Comparison of ENCODE assay signal across 16 cellular contexts in genomic region chr19:30565680-30566079, GRCh38.
DNase-seq lines count a peak whose midpoint lies in the region; ATAC-seq and TF ChIP-seq lines count a peak whose summit lies in the region.
"Had no signal": no experiment of that assay in that cellular context is flagged by ENCODE, and none has a peak within 500 bp of the region (broad histone marks: within the 10 kb centered on the region; RNA-seq: fewer than 3 reads in every experiment).

No MANE protein-coding gene starts in this region.

- peaks cover 23% of the 10 kb centered on the region for H3K4me1 Mint-ChIP-seq in neural crest cell
- no peaks in the 10 kb centered on the region for H3K4me1 Mint-ChIP-seq in activated naive CD8-positive, alpha-beta T cell treated with anti-CD3 and anti-CD28 coated beads, Interleukin-2, amount 50 U/mL, for 24 hours
- H3K4me1 Mint-ChIP-seq: CD8-positive, alpha-beta memory T cell had no signal

- no peak for ATAC-seq in right cardiac atrium
- ATAC-seq in activated naive CD8-positive, alpha-beta T cell treated with anti-CD3 and anti-CD28 coated beads, Interleukin-2, amount 50 U/mL, for 24 hours: no peak
- ATAC-seq in GM19035 (IDR thresholded peaks at IDR 0.05; ENCODE audit: unreplicated experiment): no peak

- no peak overlapping the region for H3K27ac ChIP-seq in right cardiac atrium (ENCODE audit: low read length)
- H3K27ac ChIP-seq in cingulate gyrus (ENCODE audit: low read depth, low read length): peak overlapping the region; percentile 92
- H3K27ac ChIP-seq: BLaER1 treated with 17β-estradiol and CSF1 and Interleukin-3, amounts not matched to agents 10 nM and 100 nM; RWPE1 had no signal

- intact Hi-C loops in cardiac septum (cut with DNase I) (no loop called here), right cardiac atrium (cut with DNase I) (no loop called here)

- TF ChIP-seq CTCF in neural crest cell (conservative IDR thresholded peaks at IDR 0.05): no peak

- no peaks in the 10 kb centered on the region for H3K27me3 Mint-ChIP-seq in neural crest cell (ENCODE audit: low read depth)
- no peaks in the 10 kb centered on the region for H3K27me3 Mint-ChIP-seq in activated naive CD8-positive, alpha-beta T cell treated with anti-CD3 and anti-CD28 coated beads, Interleukin-2, amount 50 U/mL, for 24 hours

- WGBS in right cardiac atrium: 68% methylated on average over 6 of the region's 6 CpGs

- no peaks in the 10 kb centered on the region for H3K36me3 Mint-ChIP-seq in neural crest cell (ENCODE audit: low read depth)
- H3K36me3 Mint-ChIP-seq in activated naive CD8-positive, alpha-beta T cell treated with anti-CD3 and anti-CD28 coated beads, Interleukin-2, amount 50 U/mL, for 24 hours (ENCODE audit: low read depth): no peaks in the 10 kb centered on the region
- H3K36me3 Mint-ChIP-seq: CD8-positive, alpha-beta memory T cell had no signal

- H3K27ac Mint-ChIP-seq in neural crest cell (ENCODE audit: unreplicated experiment): peak overlapping the region; percentile 78
- no peak overlapping the region for H3K27ac Mint-ChIP-seq in activated naive CD8-positive, alpha-beta T cell treated with anti-CD3 and anti-CD28 coated beads, Interleukin-2, amount 50 U/mL, for 24 hours
- H3K27ac Mint-ChIP-seq: CD8-positive, alpha-beta memory T cell had no signal

- no peaks in the 10 kb centered on the region for H3K9me3 ChIP-seq in right cardiac atrium (ENCODE audit: control insufficient read depth, low read length)
- H3K9me3 ChIP-seq: BLaER1 treated with 17β-estradiol and CSF1 and Interleukin-3, amounts not matched to agents 10 nM and 100 nM had no signal

- H3K9me3 Mint-ChIP-seq in neural crest cell: no peaks in the 10 kb centered on the region
- no peaks in the 10 kb centered on the region for H3K9me3 Mint-ChIP-seq in activated naive CD8-positive, alpha-beta T cell treated with anti-CD3 and anti-CD28 coated beads, Interleukin-2, amount 50 U/mL, for 24 hours

- no peaks in the 10 kb centered on the region for H3K4me1 ChIP-seq in right cardiac atrium (ENCODE audit: control insufficient read depth, insufficient read depth, low read length)
- H3K4me1 ChIP-seq: BLaER1 treated with 17β-estradiol and CSF1 and Interleukin-3, amounts not matched to agents 10 nM and 100 nM had no signal

- DNase-seq in cardiac septum (ENCODE audit: low spot score) (peak; percentile 39), right cardiac atrium (no peak), neural crest cell (ENCODE audit: low read depth, low spot score) (no peak), Ammon's horn (ENCODE audit: low spot score) (no peak)
- DNase-seq in activated naive CD8-positive, alpha-beta T cell treated with anti-CD3 and anti-CD28 coated beads, Interleukin-2, amount 50 U/mL, for 24 hours: no peak
- DNase-seq: CD8-positive, alpha-beta memory T cell; HCEC 1CT; NCI-H1105 treated with DMSO at 0.1 percent for 48 hours; NCI-H187; NCI-H446; NCI-H69; NK-92 treated with Interleukin-12 subunit alpha and Interleukin-12 subunit beta, amount 100 ng/mL, for 24 hours had no signal

- H3K4me3 Mint-ChIP-seq in neural crest cell: no peak overlapping the region
- H3K4me3 Mint-ChIP-seq in activated naive CD8-positive, alpha-beta T cell treated with anti-CD3 and anti-CD28 coated beads, Interleukin-2, amount 50 U/mL, for 24 hours: no peak overlapping the region
- H3K4me3 Mint-ChIP-seq: CD8-positive, alpha-beta memory T cell had no signal

- H3K27me3 ChIP-seq in right cardiac atrium (ENCODE audit: control insufficient read depth, insufficient read depth): no peaks in the 10 kb centered on the region
- H3K27me3 ChIP-seq: BLaER1 treated with 17β-estradiol and CSF1 and Interleukin-3, amounts not matched to agents 10 nM and 100 nM had no signal

- H3K4me3 ChIP-seq in right cardiac atrium (ENCODE audit: low read length): no peak overlapping the region
- H3K4me3 ChIP-seq: BLaER1 treated with 17β-estradiol and CSF1 and Interleukin-3, amounts not matched to agents 10 nM and 100 nM had no signal
